Comparison of ENCODE assay signal across 31 cellular contexts in the genomic region with DNA sequence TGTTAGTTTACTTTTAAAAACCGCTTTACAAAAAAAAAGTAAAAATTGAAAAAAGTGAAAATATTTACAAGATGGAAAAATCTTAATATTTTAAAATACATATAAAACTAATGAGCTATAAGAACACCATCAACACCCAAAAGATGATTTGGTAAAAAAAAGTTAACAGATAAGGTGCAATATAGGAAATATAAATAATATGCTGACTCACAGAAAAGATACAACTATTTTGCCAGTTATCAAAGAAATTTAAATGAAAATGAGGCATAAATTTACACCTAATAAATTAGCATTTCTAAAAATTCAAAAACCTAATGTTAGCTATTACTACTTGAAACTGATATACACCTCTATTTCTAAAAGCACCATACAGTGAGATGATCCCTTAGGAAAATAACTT.
"Had no signal": no experiment of that assay in that cellular context is flagged by ENCODE, and none has a peak within 500 bp of the region (broad histone marks: within the 10 kb centered on the region; RNA-seq: fewer than 3 reads in every experiment).

No MANE protein-coding gene starts in this region.

- H3K27ac ChIP-seq: adrenal gland, breast epithelium, cardiac muscle cell, epithelial cell of prostate, esophagus squamous epithelium, WERI-Rb-1 had no signal

- H3K4me3 ChIP-seq: adrenal gland, breast epithelium, cardiac muscle cell, esophagus squamous epithelium had no signal

- FAIRE-seq: endothelial cell of umbilical vein had no signal

- H3K9me3 ChIP-seq: adrenal gland, esophagus squamous epithelium had no signal

- H3K27me3 ChIP-seq: adrenal gland, cardiac muscle cell, esophagus squamous epithelium had no signal

- DNase-seq: activated B cell treated with CpG ODN at 0.5 μM for 24 hours; activated CD4-positive, alpha-beta T cell treated with anti-CD3 and anti-CD28 coated beads for 48 hours; activated CD4-positive, alpha-beta T cell treated with anti-CD3 and anti-CD28 coated beads, Interleukin-2, amount 50 U/mL, for 1 hour; activated CD4-positive, alpha-beta T cell treated with anti-CD3 and anti-CD28 coated beads, Interleukin-2, amount 50 U/mL, for 48 hours; activated CD8-positive, alpha-beta memory T cell treated with anti-CD3 and anti-CD28 coated beads for 24 hours; activated CD8-positive, alpha-beta T cell treated with anti-CD3 and anti-CD28 coated beads for 36 hours; activated effector memory CD4-positive, alpha-beta T cell treated with anti-CD3 and anti-CD28 coated beads, Interleukin-2, amount 50 U/mL, for 16 hours; activated naive CD4-positive, alpha-beta T cell treated with anti-CD3 and anti-CD28 coated beads for 36 hours; activated naive CD8-positive, alpha-beta T cell treated with anti-CD3 and anti-CD28 coated beads for 36 hours; activated naive CD8-positive, alpha-beta T cell treated with anti-CD3 and anti-CD28 coated beads, Interleukin-2, amount 50 U/mL, for 24 hours; activated T-cell treated with anti-CD3 and anti-CD28 coated beads, Interleukin-2, amount 50 U/mL, for 4 hours; adrenal gland; amygdala; aorta; cortex of kidney; dermis blood vessel endothelial cell; effector CD4-positive, alpha-beta T cell; effector memory CD8-positive, alpha-beta T cell; esophagus squamous epithelium; foreskin melanocyte; head of caudate nucleus; T-helper 1 cell; T-helper 17 cell; T1000; WERI-Rb-1 had no signal

- H3K36me3 ChIP-seq: adrenal gland, breast epithelium, cardiac muscle cell, esophagus squamous epithelium, WERI-Rb-1 had no signal

- ATAC-seq: activated CD4-positive, CD25-positive, alpha-beta regulatory T cell treated with anti-CD3 and anti-CD28 coated beads, Interleukin-2, amount 50 U/mL, for 24 hours; activated CD8-positive, alpha-beta T cell treated with anti-CD3 and anti-CD28 coated beads for 36 hours; activated naive CD8-positive, alpha-beta T cell treated with anti-CD3 and anti-CD28 coated beads, Interleukin-2, amount 50 U/mL, for 24 hours; activated T-cell treated with anti-CD3 and anti-CD28 coated beads, Interleukin-2, amount 50 U/mL, for 4 hours; activated T-helper 17 cell treated with anti-CD3 and anti-CD28 coated beads, Interleukin-2, amount 50 U/mL, for 72 hours; effector memory CD8-positive, alpha-beta T cell; T-helper 17 cell had no signal

- H3K4me1 ChIP-seq: adrenal gland, breast epithelium, esophagus squamous epithelium had no signal
